In genomic region chr11:49424136-49424535, GRCh38 we compare ENCODE assay signal across 16 cellular contexts.
A peak's percentile ranks its signal among the peaks of the same experiment; 100 is the strongest.
DNase-seq lines count a peak whose midpoint lies in the region; ATAC-seq and TF ChIP-seq lines count a peak whose summit lies in the region.
"Had no signal": no experiment of that assay in that cellular context is flagged by ENCODE, and none has a peak within 500 bp of the region (broad histone marks: within the 10 kb centered on the region; RNA-seq: fewer than 3 reads in every experiment).

No MANE protein-coding gene starts in this region.

- no peaks in the 10 kb centered on the region for H3K27me3 ChIP-seq in GM23338 (ENCODE audit: insufficient read depth)
- H3K27me3 ChIP-seq in neural progenitor cell, result no peaks in the 10 kb centered on the region
- H3K27me3 ChIP-seq: BLaER1 treated with 17β-estradiol and CSF1 and Interleukin-3, amounts not matched to agents 10 nM and 100 nM had no signal

- H3K9me3 ChIP-seq in neural progenitor cell (ENCODE audit: low read depth), result no peaks in the 10 kb centered on the region

- H3K79me2 ChIP-seq in GM23338 (replicated peaks; ENCODE audit: insufficient read depth) (no peaks in the 10 kb centered on the region), neural progenitor cell (ENCODE audit: low read depth) (no peaks in the 10 kb centered on the region)

- H3K9ac ChIP-seq in neural progenitor cell, result no peak overlapping the region
- H3K9ac ChIP-seq: BLaER1 treated with 17β-estradiol and CSF1 and Interleukin-3, amounts not matched to agents 10 nM and 100 nM; GM23248 had no signal

- H2AFZ ChIP-seq in GM23338 (peak overlapping the region; percentile 72; the same call in 1 of the 2 replicates), neural progenitor cell (replicated peaks) (peak overlapping the region; percentile 79)
- H2AFZ ChIP-seq: GM23248 had no signal

- H3K4me1 Mint-ChIP-seq in GM23338 (peaks cover 7% of the 10 kb centered on the region), neural progenitor cell (no peaks in the 10 kb centered on the region)
- H3K4me1 Mint-ChIP-seq: B cell had no signal

- no peak overlapping the region for H3K4me3 Mint-ChIP-seq in GM23338
- H3K4me3 Mint-ChIP-seq in neural progenitor cell, result no peak overlapping the region
- H3K4me3 Mint-ChIP-seq: B cell; CD8-positive, alpha-beta T cell had no signal

- DNase-seq in GM23338 (ENCODE audit: low spot score), result no peak
- peak; percentile 70 for DNase-seq in globus pallidus (ENCODE audit: low spot score)
- no peak for DNase-seq in neural progenitor cell (ENCODE audit: low spot score)
- peak; percentile 58 for DNase-seq in superior temporal gyrus (ENCODE audit: extremely low spot score)
- DNase-seq: 8988T; Calu3; CD8-positive, alpha-beta T cell; DMS79 treated with DMSO at 0.1 percent for 48 hours; GF-D8; GM23248; HCEC 1CT had no signal

- H3K36me3 Mint-ChIP-seq in GM23338 (ENCODE audit: low read depth) (peaks cover 3% of the 10 kb centered on the region; the same call in 2 of the 3 replicates), neural progenitor cell (no peaks in the 10 kb centered on the region)
- H3K36me3 Mint-ChIP-seq: CD8-positive, alpha-beta T cell had no signal

- H3K9me2 ChIP-seq in GM23338 (ENCODE audit: insufficient read depth), result peaks cover 4% of the 10 kb centered on the region; the same call in 1 of the 2 replicates

- no peak for ATAC-seq in GM23338
- no peak for ATAC-seq in GM18861 (IDR thresholded peaks at IDR 0.05; ENCODE audit: unreplicated experiment)
- ATAC-seq in GM21737 (IDR thresholded peaks at IDR 0.05; ENCODE audit: unreplicated experiment), result no peak
- no peak for ATAC-seq in HG02798 (IDR thresholded peaks at IDR 0.05; ENCODE audit: poor library complexity, unreplicated experiment)
- ATAC-seq: CD8-positive, alpha-beta T cell had no signal

- H3K4me2 ChIP-seq in GM23338 (0 out of 2 replicates have a peak overlapping the region, but pooled peaks have one; percentile 15), neural progenitor cell (no peak overlapping the region)
- H3K4me2 ChIP-seq: BLaER1 treated with 17β-estradiol and CSF1 and Interleukin-3, amounts not matched to agents 10 nM and 100 nM had no signal

- H3K27ac Mint-ChIP-seq in GM23338 (no peak overlapping the region), neural progenitor cell (no peak overlapping the region)
- H3K27ac Mint-ChIP-seq: B cell; CD8-positive, alpha-beta T cell had no signal

- H3K9me3 Mint-ChIP-seq in GM23338 (peaks cover 17% of the 10 kb centered on the region), neural progenitor cell (peaks cover 21% of the 10 kb centered on the region)

- no peaks in the 10 kb centered on the region for H3K27me3 Mint-ChIP-seq in GM23338 (ENCODE audit: insufficient read depth, low read depth, poor library complexity)
- H3K27me3 Mint-ChIP-seq in neural progenitor cell (ENCODE audit: insufficient read depth, low read depth), result peaks cover 2% of the 10 kb centered on the region
- H3K27me3 Mint-ChIP-seq: B cell had no signal

- H3K36me3 ChIP-seq in GM23338 (ENCODE audit: insufficient read depth) (no peaks in the 10 kb centered on the region), neural progenitor cell (no peaks in the 10 kb centered on the region)
- H3K36me3 ChIP-seq: BLaER1 treated with 17β-estradiol and CSF1 and Interleukin-3, amounts not matched to agents 10 nM and 100 nM had no signal

- no peak overlapping the region for H3K27ac ChIP-seq in GM23338 (ENCODE audit: low read depth)
- H3K27ac ChIP-seq in neural progenitor cell, result no peak overlapping the region
- H3K27ac ChIP-seq: BLaER1 treated with 17β-estradiol and CSF1 and Interleukin-3, amounts not matched to agents 10 nM and 100 nM; GM23248 had no signal

- no peak for TF ChIP-seq CTCF in GM23338 (conservative IDR thresholded peaks at IDR 0.05; ENCODE audit: low read depth in 2 of 2)
- no peak for TF ChIP-seq CTCF in neural progenitor cell (IDR thresholded peaks at IDR 0.05)

- H4K20me1 ChIP-seq in GM23338 (replicated peaks; ENCODE audit: insufficient read depth), result no peaks in the 10 kb centered on the region
- H4K20me1 ChIP-seq in neural progenitor cell (ENCODE audit: low read depth), result no peaks in the 10 kb centered on the region
- H4K20me1 ChIP-seq: BLaER1 treated with 17β-estradiol and CSF1 and Interleukin-3, amounts not matched to agents 10 nM and 100 nM had no signal

- no peak overlapping the region for H3K4me3 ChIP-seq in GM23338
- no peak overlapping the region for H3K4me3 ChIP-seq in neural progenitor cell
- H3K4me3 ChIP-seq: BLaER1 treated with 17β-estradiol and CSF1 and Interleukin-3, amounts not matched to agents 10 nM and 100 nM; GM23248 had no signal

- H3F3A ChIP-seq in GM23338 (replicated peaks; ENCODE audit: low read depth) (no peaks in the 10 kb centered on the region), neural progenitor cell (ENCODE audit: low read depth) (no peaks in the 10 kb centered on the region)

- H3K4me1 ChIP-seq in GM23338 (ENCODE audit: insufficient read depth), result 0 out of 2 replicates have a peak, but pooled peaks cover 5% of the 10 kb centered on the region
- no peaks in the 10 kb centered on the region for H3K4me1 ChIP-seq in neural progenitor cell
- H3K4me1 ChIP-seq: BLaER1 treated with 17β-estradiol and CSF1 and Interleukin-3, amounts not matched to agents 10 nM and 100 nM had no signal

TF ChIP-seq in GM23338, 12 proteins besides CTCF, POLR2A, EP300 and RAD21 (continues in another document):
- TF ChIP-seq EZH2 (IDR thresholded peaks at IDR 0.05; ENCODE audit: low read depth, unreplicated experiment), result no peak
- TF ChIP-seq ZNF331 (CRISPR knock-in tag; IDR thresholded peaks at IDR 0.05; ENCODE audit: low read depth), result no peak
- no peak for TF ChIP-seq ETS1 (IDR thresholded peaks at IDR 0.05)
- no peak for TF ChIP-seq EZH2phosphoT487 (IDR thresholded peaks at IDR 0.05; ENCODE audit: unreplicated experiment)
- no peak for TF ChIP-seq ZNF462 (CRISPR knock-in tag; IDR thresholded peaks at IDR 0.05)

Comparison
In these comparisons a context has a peak if more than half of its experiments do, and no peak if none do; other contexts are left out.
1. DNase-seq: peak in globus pallidus (single experiment) and superior temporal gyrus (single experiment); none in GM23338 (single experiment) and neural progenitor cell (single experiment).